In genomic region chr20:33686984-33687366, GRCh38 we compare ENCODE assay signal across 8 cellular contexts. TPM values are rescaled to one million over a fixed set of nuclear protein-coding genes. Genes with fewer than 3 reads are reported as not detected.
DNase-seq lines count a peak whose midpoint lies in the region; ATAC-seq and TF ChIP-seq lines count a peak whose summit lies in the region.

No MANE protein-coding gene starts in this region.

- no peaks in the 10 kb centered on the region for H3K27me3 ChIP-seq in CD4-positive, CD25-positive, alpha-beta regulatory T cell (ENCODE audit: control insufficient read depth, insufficient read depth, low read length)
- H3K27me3 ChIP-seq in MG63 (no peaks in the 10 kb centered on the region), neural cell (ENCODE audit: insufficient read depth, low read depth, low read length) (no peaks in the 10 kb centered on the region)

- no peak for TF ChIP-seq RAD21 in neural cell (conservative IDR thresholded peaks at IDR 0.05)

- peaks cover 0 to 40% (median 25%) of the 10 kb centered on the region in 4 donors for H3K4me1 Mint-ChIP-seq in CD4-positive, CD25-positive, alpha-beta regulatory T cell
- H3K4me1 Mint-ChIP-seq in central memory CD8-positive, alpha-beta T cell = peaks cover 18% of the 10 kb centered on the region

- H3K9ac ChIP-seq in neural cell (ENCODE audit: low read length) = peak overlapping the region; percentile 63

- H3K4me3 ChIP-seq in CD4-positive, CD25-positive, alpha-beta regulatory T cell (ENCODE audit: low read depth, low read length) = peak overlapping the region; percentile 66
- peak overlapping the region; percentile 29 for H3K4me3 ChIP-seq in MG63
- H3K4me3 ChIP-seq in neural cell (ENCODE audit: low read length) = peak overlapping the region; percentile 66

- DNase-seq in CD4-positive, CD25-positive, alpha-beta regulatory T cell = no peak
- DNase-seq in MG63 = no peak
- no peak for DNase-seq in central memory CD8-positive, alpha-beta T cell (ENCODE audit: low spot score in 2 of 2)
- no peak for DNase-seq in NOMO-1 treated with DMSO at 0.1 percent for 48 hours (lab: John Stamatoyannopoulos, UW; ENCODE audit: unreplicated experiment)
- DNase-seq in KG1 (lab: John Stamatoyannopoulos, UW) = no peak
- no peak for DNase-seq in NCI-H524 treated with DMSO at 0.1 percent for 48 hours (lab: John Stamatoyannopoulos, UW)
- DNase-seq in UCSD-AML1 (lab: John Stamatoyannopoulos, UW; ENCODE audit: unreplicated experiment) = no peak

- H3K36me3 ChIP-seq in CD4-positive, CD25-positive, alpha-beta regulatory T cell (ENCODE audit: control insufficient read depth, insufficient read depth, low read length) = no peaks in the 10 kb centered on the region
- H3K36me3 ChIP-seq in MG63 = peaks cover 7% of the 10 kb centered on the region
- no peaks in the 10 kb centered on the region for H3K36me3 ChIP-seq in neural cell (ENCODE audit: insufficient read depth, low read length)

- peak overlapping the region in 2 of 3 donors; percentile 79 to 91 for H3K27ac Mint-ChIP-seq in CD4-positive, CD25-positive, alpha-beta regulatory T cell
- peak overlapping the region; percentile 84 for H3K27ac Mint-ChIP-seq in central memory CD8-positive, alpha-beta T cell (ENCODE audit: low read depth)

- peak overlapping the region; percentile 52 for H3K27ac ChIP-seq in CD4-positive, CD25-positive, alpha-beta regulatory T cell (ENCODE audit: insufficient read depth, low read length, poor library complexity, severe bottlenecking)
- peak overlapping the region; percentile 56 for H3K27ac ChIP-seq in neural cell (ENCODE audit: low read length)

- peaks cover 18% of the 10 kb centered on the region for H3K4me1 ChIP-seq in CD4-positive, CD25-positive, alpha-beta regulatory T cell (ENCODE audit: control insufficient read depth, insufficient read depth, low read length, poor library complexity, severe bottlenecking)

- H3K27me3 Mint-ChIP-seq in CD4-positive, CD25-positive, alpha-beta regulatory T cell = no peaks in the 10 kb centered on the region
- H3K27me3 Mint-ChIP-seq in central memory CD8-positive, alpha-beta T cell = no peaks in the 10 kb centered on the region

- H3K36me3 Mint-ChIP-seq in CD4-positive, CD25-positive, alpha-beta regulatory T cell = no peaks in the 10 kb centered on the region
- H3K36me3 Mint-ChIP-seq in central memory CD8-positive, alpha-beta T cell (ENCODE audit: insufficient read depth) = peaks cover 3% of the 10 kb centered on the region

- peaks cover 10% of the 10 kb centered on the region for H3K79me2 ChIP-seq in neural cell (replicated peaks; ENCODE audit: insufficient read depth, low read length)

- TF ChIP-seq EP300 in neural cell (conservative IDR thresholded peaks at IDR 0.05; ENCODE audit: poor library complexity, severe bottlenecking) = no peak

- peak overlapping the region; percentile 58 to 94 (median 88) for H3K4me3 Mint-ChIP-seq in CD4-positive, CD25-positive, alpha-beta regulatory T cell
- peak overlapping the region; percentile 78 for H3K4me3 Mint-ChIP-seq in central memory CD8-positive, alpha-beta T cell

- no peaks in the 10 kb centered on the region for H3K9me3 Mint-ChIP-seq in CD4-positive, CD25-positive, alpha-beta regulatory T cell
- H3K9me3 Mint-ChIP-seq in central memory CD8-positive, alpha-beta T cell = no peaks in the 10 kb centered on the region

- TF ChIP-seq CTCF in neural cell (IDR thresholded peaks at IDR 0.05; ENCODE audit: poor library complexity, severe bottlenecking) = no peak

- H3K4me2 ChIP-seq in neural cell (ENCODE audit: low read length) = no peak overlapping the region

- no peak for ATAC-seq in CD4-positive, CD25-positive, alpha-beta regulatory T cell (ENCODE audit: low read depth in 2 of 2)
- no peak for ATAC-seq in central memory CD8-positive, alpha-beta T cell (replicated peaks; ENCODE audit: extremely low read depth, poor library complexity, severe bottlenecking)

- H3F3A ChIP-seq in neural cell (ENCODE audit: insufficient read depth, low read length, poor library complexity, severe bottlenecking) = no peaks in the 10 kb centered on the region

- H3K9me3 ChIP-seq in CD4-positive, CD25-positive, alpha-beta regulatory T cell (ENCODE audit: control insufficient read depth in 2 of 2, low read length in 2 of 2) = no peaks in the 10 kb centered on the region
- no peaks in the 10 kb centered on the region for H3K9me3 ChIP-seq in MG63
- H3K9me3 ChIP-seq in neural cell (ENCODE audit: low read length) = no peaks in the 10 kb centered on the region

- no peaks in the 10 kb centered on the region for H4K20me1 ChIP-seq in neural cell (ENCODE audit: insufficient read depth)

- H3K9me2 ChIP-seq in neural cell (ENCODE audit: insufficient read depth, low read length) = no peaks in the 10 kb centered on the region

- peak overlapping the region; percentile 96 for H2AFZ ChIP-seq in neural cell (ENCODE audit: low read depth, low read length)

TF ChIP-seq in neural cell, 6 proteins besides CTCF, POLR2A, EP300 and RAD21:
- TF ChIP-seq SMC3 (conservative IDR thresholded peaks at IDR 0.05; ENCODE audit: poor library complexity) (no peak), MXI1 (conservative IDR thresholded peaks at IDR 0.05; ENCODE audit: poor library complexity, severe bottlenecking) (no peak), POLR2AphosphoS5 (IDR thresholded peaks at IDR 0.05) (no peak), TAF1 (IDR thresholded peaks at IDR 0.05; ENCODE audit: low read depth) (no peak), EZH2 (IDR thresholded peaks at IDR 0.05; ENCODE audit: borderline replicate concordance, insufficient read depth, low read length, poor library complexity, severe bottlenecking) (no peak), REST (IDR thresholded peaks at IDR 0.05; ENCODE audit: borderline replicate concordance) (no peak)

RNA-seq across cellular contexts. Expression of gene E2F1, which starts 0.8 kb away (rescaled TPM):
- 3.1 TPM for total RNA-seq in CD4-positive, CD25-positive, alpha-beta regulatory T cell
- polyA plus RNA-seq in CD4-positive, CD25-positive, alpha-beta regulatory T cell = 1 to 10 TPM in 1 of 4 donors, under 1 TPM in 3; 0.48 to 2.4 (median 0.85) TPM
- 52.1 and 57.2 TPM in 2 replicates for total RNA-seq in MG63 (2014; rRNA removed; shearing (Covaris generic); ENCODE audit: low replicate concordance)
- 1.8 and 2.3 TPM in 2 replicates for polyA plus RNA-seq in neural cell
- polyA minus RNA-seq in neural cell = 1.5 and 2.0 TPM in 2 replicates

RNA-seq across cellular contexts. Expression of gene NECAB3, which starts 12.7 kb away (rescaled TPM):
- total RNA-seq in CD4-positive, CD25-positive, alpha-beta regulatory T cell = 15.6 TPM
- polyA plus RNA-seq in CD4-positive, CD25-positive, alpha-beta regulatory T cell = 1 to 10 TPM; 3.0 to 6.3 (median 3.6) TPM
- total RNA-seq in MG63 (2014; rRNA removed; shearing (Covaris generic); ENCODE audit: low replicate concordance) = 4.4 and 17.4 TPM in 2 replicates
- polyA plus RNA-seq in neural cell = 20.3 and 21.4 TPM in 2 replicates
- polyA minus RNA-seq in neural cell = 17.0 and 23.4 TPM in 2 replicates

RNA-seq across cellular contexts. Expression of gene ACTL10, which starts 20.2 kb away (rescaled TPM):
- total RNA-seq in CD4-positive, CD25-positive, alpha-beta regulatory T cell = 2.0 TPM
- polyA plus RNA-seq in CD4-positive, CD25-positive, alpha-beta regulatory T cell = 10 to 100 TPM in 1 of 4 donors, 1 to 10 TPM in 3; 7.1 to 11.6 (median 8.6) TPM
- total RNA-seq in MG63 (2014; rRNA removed; shearing (Covaris generic); ENCODE audit: low replicate concordance) = 2.4 and 3.5 TPM in 2 replicates
- not detected in 2 replicates for polyA plus RNA-seq in neural cell
- not detected in 2 replicates for polyA minus RNA-seq in neural cell

RNA-seq across cellular contexts. Expression of gene C20orf144, which starts 24.8 kb away (rescaled TPM):
- total RNA-seq in CD4-positive, CD25-positive, alpha-beta regulatory T cell = not detected
- under 1 TPM in 1 of 4 donors, not detected in 3; 0.41 TPM for polyA plus RNA-seq in CD4-positive, CD25-positive, alpha-beta regulatory T cell
- total RNA-seq in MG63 (2014; rRNA removed; shearing (Covaris generic); ENCODE audit: low replicate concordance) = not detected in 2 replicates
- not detected in 2 replicates for polyA plus RNA-seq in neural cell
- 0.23 and 0.49 TPM in 2 replicates for polyA minus RNA-seq in neural cell

RNA-seq across cellular contexts. Expression of gene PXMP4, which starts 33.1 kb away (rescaled TPM):
- 5.3 TPM for total RNA-seq in CD4-positive, CD25-positive, alpha-beta regulatory T cell
- 10 to 100 TPM; 10.7 to 14.5 (median 11.8) TPM for polyA plus RNA-seq in CD4-positive, CD25-positive, alpha-beta regulatory T cell
- total RNA-seq in MG63 (2014; rRNA removed; shearing (Covaris generic); ENCODE audit: low replicate concordance) = 1.5 and 2.7 TPM in 2 replicates
- 0.78 and 3.1 TPM in 2 replicates for polyA plus RNA-seq in neural cell
- 1.7 and 2.9 TPM in 2 replicates for polyA minus RNA-seq in neural cell

Comparison
In these comparisons a context has a peak if more than half of its experiments do, and no peak if none do; other contexts are left out.
1. RNA of gene E2F1, which starts 0.8 kb away (total RNA-seq): 52.1 to 57.2 TPM in MG63; 3.1 TPM in CD4-positive, CD25-positive, alpha-beta regulatory T cell (single experiment); every median in the first group is over 10 times any median in the second.
2. Peak in every context shown above with its lines, with median percentiles within 50 percentile points of each other: H3K4me3 ChIP-seq.